ENCODE assay signal across 8 cellular contexts in the genomic region with DNA sequence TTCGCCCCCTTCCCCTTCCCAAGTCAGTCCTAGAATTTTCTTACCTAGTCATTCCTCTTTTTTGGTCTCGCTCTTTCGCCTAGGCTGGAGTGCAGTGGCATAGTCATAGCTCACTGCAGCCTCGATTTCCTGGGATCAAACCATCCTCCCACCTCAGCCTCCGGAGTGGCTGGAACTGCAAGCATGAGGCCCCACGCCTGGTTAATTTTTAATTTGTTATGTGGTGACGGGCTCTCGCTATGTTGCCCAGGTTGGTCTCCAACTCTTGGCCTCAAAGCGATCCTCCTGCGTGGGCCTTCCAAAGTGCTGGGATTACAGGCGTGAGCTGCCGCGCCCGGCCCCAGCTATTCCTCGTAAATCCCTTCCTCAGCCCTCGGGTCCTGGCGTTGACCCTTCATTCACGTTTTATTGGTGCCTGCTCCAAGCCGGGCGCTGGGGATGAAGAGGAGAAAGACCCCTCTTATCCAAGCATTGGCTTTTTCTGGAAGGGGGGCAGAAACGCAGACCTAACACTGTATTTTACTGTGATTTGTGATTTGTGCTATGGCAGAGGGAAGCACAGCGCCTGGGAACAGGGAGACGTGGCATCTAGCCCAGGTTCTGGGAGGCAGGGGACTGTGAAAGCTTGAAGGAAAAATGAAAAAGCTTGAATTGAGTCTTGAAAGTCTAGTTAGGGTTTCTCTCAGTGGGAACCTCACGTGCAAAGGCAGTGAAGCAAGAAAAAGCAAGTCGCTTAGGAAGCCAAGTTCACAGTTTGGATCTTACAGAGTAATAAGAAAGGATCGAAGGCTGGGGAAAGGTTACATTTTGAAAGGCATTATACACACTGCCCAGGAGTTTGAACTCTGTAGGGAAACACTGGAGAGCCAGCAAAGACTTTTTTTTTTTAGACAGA.
DNase-seq lines count a peak whose midpoint lies in the region; ATAC-seq lines count a peak whose summit lies in the region.

No MANE protein-coding gene starts in this region.

- H3K9ac ChIP-seq in muscle layer of colon (ENCODE audit: low read length): peak overlapping the region; percentile 75

- no peaks in the 10 kb centered on the region for H3K9me3 Mint-ChIP-seq in T-helper 2 cell treated with Interferon-gamma antibody and Interleukin-4, amounts not matched to agents 5 μg/mL and 100 μg/mL, for 36 hours
- H3K9me3 Mint-ChIP-seq in central memory CD8-positive, alpha-beta T cell: no peaks in the 10 kb centered on the region

- no peaks in the 10 kb centered on the region for H3K27me3 Mint-ChIP-seq in T-helper 2 cell treated with Interferon-gamma antibody and Interleukin-4, amounts not matched to agents 5 μg/mL and 100 μg/mL, for 36 hours (ENCODE audit: low read depth)
- no peaks in the 10 kb centered on the region for H3K27me3 Mint-ChIP-seq in central memory CD8-positive, alpha-beta T cell

- no peak for DNase-seq in T-helper 2 cell treated with Interferon-gamma antibody and Interleukin-4, amounts not matched to agents 5 μg/mL and 100 μg/mL, for 36 hours (ENCODE audit: low spot score)
- DNase-seq in T-helper 2 cell: no peak
- DNase-seq in HuH-7.5 (ENCODE audit: low spot score): peak; percentile 68
- DNase-seq in central memory CD8-positive, alpha-beta T cell (ENCODE audit: low spot score in 2 of 2): no peak
- DNase-seq in NCI-H524 treated with DMSO at 0.1 percent for 48 hours (lab: John Stamatoyannopoulos, UW): no peak
- DNase-seq in islet precursor cell: no peak
- DNase-seq in activated CD4-positive, alpha-beta T cell treated with anti-CD3 and anti-CD28 coated beads for 1 hour: no peak

- peaks cover 18% of the 10 kb centered on the region for H3K36me3 ChIP-seq in muscle layer of colon (ENCODE audit: insufficient read depth, low read length)

- H3K4me3 ChIP-seq in muscle layer of colon (ENCODE audit: low read depth in 1 of 2, low read length in 2 of 2): peak overlapping the region; percentile 91 to 99

- H3K36me3 Mint-ChIP-seq in T-helper 2 cell treated with Interferon-gamma antibody and Interleukin-4, amounts not matched to agents 5 μg/mL and 100 μg/mL, for 36 hours (ENCODE audit: low read depth): peaks cover 35% of the 10 kb centered on the region
- peaks cover 20% of the 10 kb centered on the region for H3K36me3 Mint-ChIP-seq in central memory CD8-positive, alpha-beta T cell (ENCODE audit: insufficient read depth)

- H3K27ac ChIP-seq in muscle layer of colon (ENCODE audit: low read depth, low read length): peak overlapping the region; percentile 63

- no peak for ATAC-seq in central memory CD8-positive, alpha-beta T cell (replicated peaks; ENCODE audit: extremely low read depth, poor library complexity, severe bottlenecking)

- H3K27ac Mint-ChIP-seq in T-helper 2 cell treated with Interferon-gamma antibody and Interleukin-4, amounts not matched to agents 5 μg/mL and 100 μg/mL, for 36 hours: peak overlapping the region; percentile 84
- peak overlapping the region; percentile 97 for H3K27ac Mint-ChIP-seq in central memory CD8-positive, alpha-beta T cell (ENCODE audit: low read depth)

- peaks cover 24% of the 10 kb centered on the region for H3K4me1 ChIP-seq in muscle layer of colon (ENCODE audit: insufficient read depth, low read length)

- H3K9me3 ChIP-seq in muscle layer of colon (ENCODE audit: low read length): no peaks in the 10 kb centered on the region

- H3K27me3 ChIP-seq in muscle layer of colon (ENCODE audit: control insufficient read depth in 1 of 2, insufficient read depth in 2 of 2, low read length in 2 of 2): no peaks in the 10 kb centered on the region

- H3K4me1 Mint-ChIP-seq in T-helper 2 cell treated with Interferon-gamma antibody and Interleukin-4, amounts not matched to agents 5 μg/mL and 100 μg/mL, for 36 hours (ENCODE audit: low read depth): peaks cover 23% of the 10 kb centered on the region
- peaks cover 50% of the 10 kb centered on the region for H3K4me1 Mint-ChIP-seq in central memory CD8-positive, alpha-beta T cell

- peak overlapping the region; percentile 91 for H3K4me3 Mint-ChIP-seq in T-helper 2 cell treated with Interferon-gamma antibody and Interleukin-4, amounts not matched to agents 5 μg/mL and 100 μg/mL, for 36 hours
- peak overlapping the region; percentile 95 for H3K4me3 Mint-ChIP-seq in central memory CD8-positive, alpha-beta T cell
